In the genomic region with DNA sequence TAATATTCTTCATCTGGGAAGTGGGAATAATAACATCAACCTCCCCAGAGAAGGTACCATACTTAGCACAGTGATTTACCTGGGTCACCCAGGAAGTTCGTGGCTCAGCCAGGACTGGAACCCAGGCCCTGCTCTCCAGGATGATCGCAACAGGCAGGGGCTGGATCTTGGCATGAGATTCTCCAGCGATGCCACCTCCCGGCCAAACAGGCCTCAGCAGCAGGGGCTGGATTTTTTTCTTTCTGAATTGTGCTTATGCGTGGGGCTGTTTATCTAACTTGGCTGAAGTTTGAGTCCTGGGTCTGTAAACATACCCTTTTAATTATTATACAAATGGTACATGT, we compare ENCODE assay signal across 1 cellular context.
TF ChIP-seq lines count a peak whose summit lies in the region.

No MANE protein-coding gene starts in this region.

TF ChIP-seq in HepG2, 621 proteins besides CTCF, POLR2A, EP300 and RAD21 (continued from another document and continues in another):
- no peak for TF ChIP-seq ZNF567 (CRISPR knock-in tag; IDR thresholded peaks at IDR 0.05; ENCODE audit: borderline replicate concordance)
- no peak for TF ChIP-seq ZNF720 (CRISPR knock-in tag; IDR thresholded peaks at IDR 0.05)
- TF ChIP-seq, protein P1, sequence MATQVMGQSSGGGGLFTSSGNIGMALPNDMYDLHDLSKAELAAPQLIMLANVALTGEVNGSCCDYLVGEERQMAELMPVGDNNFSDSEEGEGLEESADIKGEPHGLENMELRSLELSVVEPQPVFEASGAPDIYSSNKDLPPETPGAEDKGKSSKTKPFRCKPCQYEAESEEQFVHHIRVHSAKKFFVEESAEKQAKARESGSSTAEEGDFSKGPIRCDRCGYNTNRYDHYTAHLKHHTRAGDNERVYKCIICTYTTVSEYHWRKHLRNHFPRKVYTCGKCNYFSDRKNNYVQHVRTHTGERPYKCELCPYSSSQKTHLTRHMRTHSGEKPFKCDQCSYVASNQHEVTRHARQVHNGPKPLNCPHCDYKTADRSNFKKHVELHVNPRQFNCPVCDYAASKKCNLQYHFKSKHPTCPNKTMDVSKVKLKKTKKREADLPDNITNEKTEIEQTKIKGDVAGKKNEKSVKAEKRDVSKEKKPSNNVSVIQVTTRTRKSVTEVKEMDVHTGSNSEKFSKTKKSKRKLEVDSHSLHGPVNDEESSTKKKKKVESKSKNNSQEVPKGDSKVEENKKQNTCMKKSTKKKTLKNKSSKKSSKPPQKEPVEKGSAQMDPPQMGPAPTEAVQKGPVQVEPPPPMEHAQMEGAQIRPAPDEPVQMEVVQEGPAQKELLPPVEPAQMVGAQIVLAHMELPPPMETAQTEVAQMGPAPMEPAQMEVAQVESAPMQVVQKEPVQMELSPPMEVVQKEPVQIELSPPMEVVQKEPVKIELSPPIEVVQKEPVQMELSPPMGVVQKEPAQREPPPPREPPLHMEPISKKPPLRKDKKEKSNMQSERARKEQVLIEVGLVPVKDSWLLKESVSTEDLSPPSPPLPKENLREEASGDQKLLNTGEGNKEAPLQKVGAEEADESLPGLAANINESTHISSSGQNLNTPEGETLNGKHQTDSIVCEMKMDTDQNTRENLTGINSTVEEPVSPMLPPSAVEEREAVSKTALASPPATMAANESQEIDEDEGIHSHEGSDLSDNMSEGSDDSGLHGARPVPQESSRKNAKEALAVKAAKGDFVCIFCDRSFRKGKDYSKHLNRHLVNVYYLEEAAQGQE (IDR thresholded peaks at IDR 0.05; ENCODE audit: borderline replicate concordance in 1 of 2, low read depth in 1 of 2, low read length in 2 of 2): no peak
- TF ChIP-seq ZFP36 (IDR thresholded peaks at IDR 0.05; ENCODE audit: borderline replicate concordance, low read depth, low read length, partially characterized antibody): no peak
- TF ChIP-seq PBX2 (CRISPR knock-in tag; IDR thresholded peaks at IDR 0.05): no peak
- TF ChIP-seq ARID3A (IDR thresholded peaks at IDR 0.05; ENCODE audit: low read depth, low read length): no peak
- TF ChIP-seq MEIS1 (CRISPR knock-in tag; IDR thresholded peaks at IDR 0.05; ENCODE audit: borderline replicate concordance): no peak
- TF ChIP-seq HNRNPL (IDR thresholded peaks at IDR 0.05; ENCODE audit: low read depth, low read length): no peak
- no peak for TF ChIP-seq ETV5 (CRISPR knock-in tag; IDR thresholded peaks at IDR 0.05; ENCODE audit: borderline replicate concordance)
- no peak for TF ChIP-seq ZNF24 (IDR thresholded peaks at IDR 0.05)
- TF ChIP-seq ZNF788 (CRISPR knock-in tag; IDR thresholded peaks at IDR 0.05; ENCODE audit: borderline replicate concordance): no peak
- no peak for TF ChIP-seq TEAD3 (CRISPR knock-in tag; optimal IDR thresholded peaks at IDR 0.05; ENCODE audit: borderline replicate concordance)
- TF ChIP-seq, protein P2, sequence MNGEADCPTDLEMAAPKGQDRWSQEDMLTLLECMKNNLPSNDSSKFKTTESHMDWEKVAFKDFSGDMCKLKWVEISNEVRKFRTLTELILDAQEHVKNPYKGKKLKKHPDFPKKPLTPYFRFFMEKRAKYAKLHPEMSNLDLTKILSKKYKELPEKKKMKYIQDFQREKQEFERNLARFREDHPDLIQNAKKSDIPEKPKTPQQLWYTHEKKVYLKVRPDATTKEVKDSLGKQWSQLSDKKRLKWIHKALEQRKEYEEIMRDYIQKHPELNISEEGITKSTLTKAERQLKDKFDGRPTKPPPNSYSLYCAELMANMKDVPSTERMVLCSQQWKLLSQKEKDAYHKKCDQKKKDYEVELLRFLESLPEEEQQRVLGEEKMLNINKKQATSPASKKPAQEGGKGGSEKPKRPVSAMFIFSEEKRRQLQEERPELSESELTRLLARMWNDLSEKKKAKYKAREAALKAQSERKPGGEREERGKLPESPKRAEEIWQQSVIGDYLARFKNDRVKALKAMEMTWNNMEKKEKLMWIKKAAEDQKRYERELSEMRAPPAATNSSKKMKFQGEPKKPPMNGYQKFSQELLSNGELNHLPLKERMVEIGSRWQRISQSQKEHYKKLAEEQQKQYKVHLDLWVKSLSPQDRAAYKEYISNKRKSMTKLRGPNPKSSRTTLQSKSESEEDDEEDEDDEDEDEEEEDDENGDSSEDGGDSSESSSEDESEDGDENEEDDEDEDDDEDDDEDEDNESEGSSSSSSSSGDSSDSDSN (CRISPR knock-in tag; IDR thresholded peaks at IDR 0.05): 0 out of 2 replicates have a peak, but pooled peaks have one; percentile 29
- no peak for TF ChIP-seq DBP (CRISPR knock-in tag; IDR thresholded peaks at IDR 0.05; ENCODE audit: not compliant biosample characterization)
- no peak for TF ChIP-seq ZFP1 (CRISPR knock-in tag; IDR thresholded peaks at IDR 0.05)
- TF ChIP-seq, protein P3, sequence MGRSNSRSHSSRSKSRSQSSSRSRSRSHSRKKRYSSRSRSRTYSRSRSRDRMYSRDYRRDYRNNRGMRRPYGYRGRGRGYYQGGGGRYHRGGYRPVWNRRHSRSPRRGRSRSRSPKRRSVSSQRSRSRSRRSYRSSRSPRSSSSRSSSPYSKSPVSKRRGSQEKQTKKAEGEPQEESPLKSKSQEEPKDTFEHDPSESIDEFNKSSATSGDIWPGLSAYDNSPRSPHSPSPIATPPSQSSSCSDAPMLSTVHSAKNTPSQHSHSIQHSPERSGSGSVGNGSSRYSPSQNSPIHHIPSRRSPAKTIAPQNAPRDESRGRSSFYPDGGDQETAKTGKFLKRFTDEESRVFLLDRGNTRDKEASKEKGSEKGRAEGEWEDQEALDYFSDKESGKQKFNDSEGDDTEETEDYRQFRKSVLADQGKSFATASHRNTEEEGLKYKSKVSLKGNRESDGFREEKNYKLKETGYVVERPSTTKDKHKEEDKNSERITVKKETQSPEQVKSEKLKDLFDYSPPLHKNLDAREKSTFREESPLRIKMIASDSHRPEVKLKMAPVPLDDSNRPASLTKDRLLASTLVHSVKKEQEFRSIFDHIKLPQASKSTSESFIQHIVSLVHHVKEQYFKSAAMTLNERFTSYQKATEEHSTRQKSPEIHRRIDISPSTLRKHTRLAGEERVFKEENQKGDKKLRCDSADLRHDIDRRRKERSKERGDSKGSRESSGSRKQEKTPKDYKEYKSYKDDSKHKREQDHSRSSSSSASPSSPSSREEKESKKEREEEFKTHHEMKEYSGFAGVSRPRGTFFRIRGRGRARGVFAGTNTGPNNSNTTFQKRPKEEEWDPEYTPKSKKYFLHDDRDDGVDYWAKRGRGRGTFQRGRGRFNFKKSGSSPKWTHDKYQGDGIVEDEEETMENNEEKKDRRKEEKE (IDR thresholded peaks at IDR 0.05): no peak
- TF ChIP-seq THAP11 (CRISPR knock-in tag; IDR thresholded peaks at IDR 0.05): no peak
- no peak for TF ChIP-seq ZNF224 (CRISPR knock-in tag; IDR thresholded peaks at IDR 0.05)
- 0 out of 2 replicates have a peak, but pooled peaks have one; percentile 56 for TF ChIP-seq DNMT3B (CRISPR knock-in tag; conservative IDR thresholded peaks at IDR 0.05)
- no peak for TF ChIP-seq ZNF563 (CRISPR knock-in tag; IDR thresholded peaks at IDR 0.05)
- no peak for TF ChIP-seq ZNF598 (CRISPR knock-in tag; IDR thresholded peaks at IDR 0.05; ENCODE audit: borderline replicate concordance)
- no peak for TF ChIP-seq FOXO4 (CRISPR knock-in tag; conservative IDR thresholded peaks at IDR 0.05)
- TF ChIP-seq, protein P4, sequence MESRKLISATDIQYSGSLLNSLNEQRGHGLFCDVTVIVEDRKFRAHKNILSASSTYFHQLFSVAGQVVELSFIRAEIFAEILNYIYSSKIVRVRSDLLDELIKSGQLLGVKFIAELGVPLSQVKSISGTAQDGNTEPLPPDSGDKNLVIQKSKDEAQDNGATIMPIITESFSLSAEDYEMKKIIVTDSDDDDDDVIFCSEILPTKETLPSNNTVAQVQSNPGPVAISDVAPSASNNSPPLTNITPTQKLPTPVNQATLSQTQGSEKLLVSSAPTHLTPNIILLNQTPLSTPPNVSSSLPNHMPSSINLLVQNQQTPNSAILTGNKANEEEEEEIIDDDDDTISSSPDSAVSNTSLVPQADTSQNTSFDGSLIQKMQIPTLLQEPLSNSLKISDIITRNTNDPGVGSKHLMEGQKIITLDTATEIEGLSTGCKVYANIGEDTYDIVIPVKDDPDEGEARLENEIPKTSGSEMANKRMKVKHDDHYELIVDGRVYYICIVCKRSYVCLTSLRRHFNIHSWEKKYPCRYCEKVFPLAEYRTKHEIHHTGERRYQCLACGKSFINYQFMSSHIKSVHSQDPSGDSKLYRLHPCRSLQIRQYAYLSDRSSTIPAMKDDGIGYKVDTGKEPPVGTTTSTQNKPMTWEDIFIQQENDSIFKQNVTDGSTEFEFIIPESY (CRISPR knock-in tag; IDR thresholded peaks at IDR 0.05): 0 out of 2 replicates have a peak, but pooled peaks have one; percentile 49
- TF ChIP-seq ZNF124 (CRISPR knock-in tag; IDR thresholded peaks at IDR 0.05): no peak
- TF ChIP-seq, protein P5, sequence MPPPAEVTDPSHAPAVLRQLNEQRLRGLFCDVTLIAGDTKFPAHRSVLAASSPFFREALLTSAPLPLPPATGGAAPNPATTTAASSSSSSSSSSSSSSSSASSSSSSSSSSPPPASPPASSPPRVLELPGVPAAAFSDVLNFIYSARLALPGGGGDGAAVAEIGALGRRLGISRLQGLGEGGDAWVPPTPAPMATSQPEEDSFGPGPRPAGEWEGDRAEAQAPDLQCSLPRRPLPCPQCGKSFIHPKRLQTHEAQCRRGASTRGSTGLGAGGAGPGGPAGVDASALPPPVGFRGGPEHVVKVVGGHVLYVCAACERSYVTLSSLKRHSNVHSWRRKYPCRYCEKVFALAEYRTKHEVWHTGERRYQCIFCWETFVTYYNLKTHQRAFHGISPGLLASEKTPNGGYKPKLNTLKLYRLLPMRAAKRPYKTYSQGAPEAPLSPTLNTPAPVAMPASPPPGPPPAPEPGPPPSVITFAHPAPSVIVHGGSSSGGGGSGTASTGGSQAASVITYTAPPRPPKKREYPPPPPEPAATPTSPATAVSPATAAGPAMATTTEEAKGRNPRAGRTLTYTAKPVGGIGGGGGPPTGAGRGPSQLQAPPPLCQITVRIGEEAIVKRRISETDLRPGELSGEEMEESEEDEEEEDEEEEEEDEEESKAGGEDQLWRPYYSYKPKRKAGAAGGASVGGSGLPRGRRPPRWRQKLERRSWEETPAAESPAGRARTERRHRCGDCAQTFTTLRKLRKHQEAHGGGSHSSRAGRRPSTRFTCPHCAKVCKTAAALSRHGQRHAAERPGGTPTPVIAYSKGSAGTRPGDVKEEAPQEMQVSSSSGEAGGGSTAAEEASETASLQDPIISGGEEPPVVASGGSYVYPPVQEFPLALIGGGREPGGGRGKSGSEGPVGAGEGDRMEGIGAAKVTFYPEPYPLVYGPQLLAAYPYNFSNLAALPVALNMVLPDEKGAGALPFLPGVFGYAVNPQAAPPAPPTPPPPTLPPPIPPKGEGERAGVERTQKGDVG (CRISPR knock-in tag; IDR thresholded peaks at IDR 0.05; ENCODE audit: borderline replicate concordance): no peak
- TF ChIP-seq ZNF101 (CRISPR knock-in tag; IDR thresholded peaks at IDR 0.05; ENCODE audit: borderline replicate concordance, low read depth): no peak
- TF ChIP-seq ARNT (IDR thresholded peaks at IDR 0.05): no peak
- TF ChIP-seq ADNP (CRISPR knock-in tag; IDR thresholded peaks at IDR 0.05): no peak
- TF ChIP-seq CAMTA2 (CRISPR knock-in tag; IDR thresholded peaks at IDR 0.05; ENCODE audit: borderline replicate concordance): no peak
- TF ChIP-seq NR2F1 (CRISPR knock-in tag; IDR thresholded peaks at IDR 0.05): peak in 1 of 2 experiments; percentile 12; a peak in 1 of 4 replicates
- no peak for TF ChIP-seq PHF20 (CRISPR knock-in tag; IDR thresholded peaks at IDR 0.05)
- TF ChIP-seq ZUFSP (CRISPR knock-in tag; IDR thresholded peaks at IDR 0.05; ENCODE audit: borderline replicate concordance): no peak
- no peak for TF ChIP-seq TP53 (CRISPR knock-in tag; conservative IDR thresholded peaks at IDR 0.05)
- no peak for TF ChIP-seq EEA1 (CRISPR knock-in tag; IDR thresholded peaks at IDR 0.05; ENCODE audit: borderline replicate concordance)
- no peak for TF ChIP-seq TOE1 (CRISPR knock-in tag; IDR thresholded peaks at IDR 0.05)
